In the genomic region with DNA sequence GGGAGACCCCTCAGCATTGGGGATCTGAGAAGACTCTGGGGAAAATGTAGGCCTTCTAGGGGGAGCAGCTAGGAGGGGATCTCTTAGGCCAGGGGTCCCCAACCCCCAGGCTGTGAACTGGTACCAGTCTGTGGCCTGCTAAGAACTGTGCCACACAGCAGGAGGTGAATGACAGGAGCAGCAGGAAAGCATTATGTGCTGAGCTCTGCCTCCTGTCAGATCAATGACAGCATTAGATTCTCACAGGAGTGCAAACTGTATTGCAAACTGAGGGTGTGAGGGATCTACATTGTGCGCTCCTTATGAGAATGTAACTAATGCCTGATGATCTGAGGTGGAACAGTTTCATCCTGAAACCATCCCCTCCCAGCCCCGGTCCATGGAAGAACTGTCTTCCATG, we compare ENCODE assay signal across 1 cellular context.
TF ChIP-seq lines count a peak whose summit lies in the region.

No MANE protein-coding gene starts in this region.

TF ChIP-seq in GM23338, 12 proteins besides CTCF, POLR2A, EP300 and RAD21 (continued from another document):
- no peak for TF ChIP-seq CREB1 (CRISPR knock-in tag; IDR thresholded peaks at IDR 0.05; ENCODE audit: low read depth)
- TF ChIP-seq, protein P1, sequence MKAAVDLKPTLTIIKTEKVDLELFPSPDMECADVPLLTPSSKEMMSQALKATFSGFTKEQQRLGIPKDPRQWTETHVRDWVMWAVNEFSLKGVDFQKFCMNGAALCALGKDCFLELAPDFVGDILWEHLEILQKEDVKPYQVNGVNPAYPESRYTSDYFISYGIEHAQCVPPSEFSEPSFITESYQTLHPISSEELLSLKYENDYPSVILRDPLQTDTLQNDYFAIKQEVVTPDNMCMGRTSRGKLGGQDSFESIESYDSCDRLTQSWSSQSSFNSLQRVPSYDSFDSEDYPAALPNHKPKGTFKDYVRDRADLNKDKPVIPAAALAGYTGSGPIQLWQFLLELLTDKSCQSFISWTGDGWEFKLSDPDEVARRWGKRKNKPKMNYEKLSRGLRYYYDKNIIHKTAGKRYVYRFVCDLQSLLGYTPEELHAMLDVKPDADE (IDR thresholded peaks at IDR 0.05) = no peak
- no peak for TF ChIP-seq ZNF331 (CRISPR knock-in tag; IDR thresholded peaks at IDR 0.05; ENCODE audit: low read depth)
- TF ChIP-seq ZNF114 (CRISPR knock-in tag; IDR thresholded peaks at IDR 0.05) = no peak
- TF ChIP-seq, protein P2, sequence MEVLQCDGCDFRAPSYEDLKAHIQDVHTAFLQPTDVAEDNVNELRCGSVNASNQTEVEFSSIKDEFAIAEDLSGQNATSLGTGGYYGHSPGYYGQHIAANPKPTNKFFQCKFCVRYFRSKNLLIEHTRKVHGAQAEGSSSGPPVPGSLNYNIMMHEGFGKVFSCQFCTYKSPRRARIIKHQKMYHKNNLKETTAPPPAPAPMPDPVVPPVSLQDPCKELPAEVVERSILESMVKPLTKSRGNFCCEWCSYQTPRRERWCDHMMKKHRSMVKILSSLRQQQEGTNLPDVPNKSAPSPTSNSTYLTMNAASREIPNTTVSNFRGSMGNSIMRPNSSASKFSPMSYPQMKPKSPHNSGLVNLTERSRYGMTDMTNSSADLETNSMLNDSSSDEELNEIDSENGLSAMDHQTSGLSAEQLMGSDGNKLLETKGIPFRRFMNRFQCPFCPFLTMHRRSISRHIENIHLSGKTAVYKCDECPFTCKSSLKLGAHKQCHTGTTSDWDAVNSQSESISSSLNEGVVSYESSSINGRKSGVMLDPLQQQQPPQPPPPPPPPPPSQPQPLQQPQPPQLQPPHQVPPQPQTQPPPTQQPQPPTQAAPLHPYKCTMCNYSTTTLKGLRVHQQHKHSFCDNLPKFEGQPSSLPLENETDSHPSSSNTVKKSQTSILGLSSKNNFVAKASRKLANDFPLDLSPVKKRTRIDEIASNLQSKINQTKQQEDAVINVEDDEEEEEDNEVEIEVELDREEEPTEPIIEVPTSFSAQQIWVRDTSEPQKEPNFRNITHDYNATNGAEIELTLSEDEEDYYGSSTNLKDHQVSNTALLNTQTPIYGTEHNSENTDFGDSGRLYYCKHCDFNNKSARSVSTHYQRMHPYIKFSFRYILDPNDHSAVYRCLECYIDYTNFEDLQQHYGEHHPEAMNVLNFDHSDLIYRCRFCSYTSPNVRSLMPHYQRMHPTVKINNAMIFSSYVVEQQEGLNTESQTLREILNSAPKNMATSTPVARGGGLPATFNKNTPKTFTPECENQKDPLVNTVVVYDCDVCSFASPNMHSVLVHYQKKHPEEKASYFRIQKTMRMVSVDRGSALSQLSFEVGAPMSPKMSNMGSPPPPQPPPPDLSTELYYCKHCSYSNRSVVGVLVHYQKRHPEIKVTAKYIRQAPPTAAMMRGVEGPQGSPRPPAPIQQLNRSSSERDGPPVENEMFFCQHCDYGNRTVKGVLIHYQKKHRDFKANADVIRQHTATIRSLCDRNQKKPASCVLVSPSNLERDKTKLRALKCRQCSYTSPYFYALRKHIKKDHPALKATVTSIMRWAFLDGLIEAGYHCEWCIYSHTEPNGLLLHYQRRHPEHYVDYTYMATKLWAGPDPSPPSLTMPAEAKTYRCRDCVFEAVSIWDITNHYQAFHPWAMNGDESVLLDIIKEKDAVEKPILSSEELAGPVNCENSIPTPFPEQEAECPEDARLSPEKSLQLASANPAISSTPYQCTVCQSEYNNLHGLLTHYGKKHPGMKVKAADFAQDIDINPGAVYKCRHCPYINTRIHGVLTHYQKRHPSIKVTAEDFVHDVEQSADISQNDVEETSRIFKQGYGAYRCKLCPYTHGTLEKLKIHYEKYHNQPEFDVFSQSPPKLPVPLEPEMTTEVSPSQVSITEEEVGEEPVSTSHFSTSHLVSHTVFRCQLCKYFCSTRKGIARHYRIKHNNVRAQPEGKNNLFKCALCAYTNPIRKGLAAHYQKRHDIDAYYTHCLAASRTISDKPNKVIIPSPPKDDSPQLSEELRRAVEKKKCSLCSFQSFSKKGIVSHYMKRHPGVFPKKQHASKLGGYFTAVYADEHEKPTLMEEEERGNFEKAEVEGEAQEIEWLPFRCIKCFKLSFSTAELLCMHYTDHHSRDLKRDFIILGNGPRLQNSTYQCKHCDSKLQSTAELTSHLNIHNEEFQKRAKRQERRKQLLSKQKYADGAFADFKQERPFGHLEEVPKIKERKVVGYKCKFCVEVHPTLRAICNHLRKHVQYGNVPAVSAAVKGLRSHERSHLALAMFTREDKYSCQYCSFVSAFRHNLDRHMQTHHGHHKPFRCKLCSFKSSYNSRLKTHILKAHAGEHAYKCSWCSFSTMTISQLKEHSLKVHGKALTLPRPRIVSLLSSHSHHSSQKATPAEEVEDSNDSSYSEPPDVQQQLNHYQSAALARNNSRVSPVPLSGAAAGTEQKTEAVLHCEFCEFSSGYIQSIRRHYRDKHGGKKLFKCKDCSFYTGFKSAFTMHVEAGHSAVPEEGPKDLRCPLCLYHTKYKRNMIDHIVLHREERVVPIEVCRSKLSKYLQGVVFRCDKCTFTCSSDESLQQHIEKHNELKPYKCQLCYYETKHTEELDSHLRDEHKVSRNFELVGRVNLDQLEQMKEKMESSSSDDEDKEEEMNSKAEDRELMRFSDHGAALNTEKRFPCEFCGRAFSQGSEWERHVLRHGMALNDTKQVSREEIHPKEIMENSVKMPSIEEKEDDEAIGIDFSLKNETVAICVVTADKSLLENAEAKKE (CRISPR knock-in tag; IDR thresholded peaks at IDR 0.05) = no peak
- TF ChIP-seq JUNB (IDR thresholded peaks at IDR 0.05; ENCODE audit: unreplicated experiment) = no peak
- TF ChIP-seq EZH2 (IDR thresholded peaks at IDR 0.05; ENCODE audit: low read depth, unreplicated experiment) = no peak
- no peak for TF ChIP-seq STAT1 (IDR thresholded peaks at IDR 0.05; ENCODE audit: unreplicated experiment)
